ENCODE assay signal across 5 cellular contexts in genomic region chr2:66641685-66642084, GRCh38.
"Had no signal": no experiment of that assay in that cellular context is flagged by ENCODE, and none has a peak within 500 bp of the region (broad histone marks: within the 10 kb centered on the region; RNA-seq: fewer than 3 reads in every experiment).

No MANE protein-coding gene starts in this region.

- H3K4me3 ChIP-seq: K562 had no signal

- H3K4me1 Mint-ChIP-seq: IgD-negative memory B cell had no signal

- H3K27ac Mint-ChIP-seq: IgD-negative memory B cell had no signal

- DNase-seq: IMR-90 had no signal

- H3K4me3 Mint-ChIP-seq: IgD-negative memory B cell had no signal

- ATAC-seq: HepG2, K562 had no signal

- H3K27ac ChIP-seq: HL-60 had no signal

- H3K27me3 Mint-ChIP-seq: IgD-negative memory B cell had no signal

- H3K36me3 Mint-ChIP-seq: IgD-negative memory B cell had no signal
